ENCODE assay signal across 8 cellular contexts in the genomic region with DNA sequence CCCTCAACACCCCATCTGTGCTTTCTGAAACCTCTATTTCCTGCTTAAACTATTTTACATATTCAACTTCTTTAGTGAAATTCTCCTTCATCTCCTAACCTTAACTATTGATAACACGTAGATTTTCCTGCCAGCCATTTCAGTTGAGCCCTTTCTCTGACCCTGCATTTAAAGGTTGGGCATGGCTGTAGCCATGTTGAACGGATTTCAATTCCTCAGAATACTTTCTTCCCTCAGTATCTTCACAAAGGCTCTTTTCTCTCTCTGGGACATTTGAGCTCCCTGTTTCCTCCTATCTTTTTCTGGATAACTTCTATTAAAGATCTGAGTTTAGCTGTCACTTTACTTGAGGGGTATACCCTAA. TPM values are rescaled to one million over a fixed set of nuclear protein-coding genes. Genes with fewer than 3 reads are reported as not detected.
DNase-seq lines count a peak whose midpoint lies in the region; ATAC-seq and TF ChIP-seq lines count a peak whose summit lies in the region.

No MANE protein-coding gene starts in this region.

- peaks cover 41% of the 10 kb centered on the region for H3K4me1 ChIP-seq in left ventricle myocardium inferior

- DNase-seq in left ventricle myocardium inferior (no peak), Right ventricle myocardium superior (no peak), mesothelial cell of epicardium (ENCODE audit: low spot score in 2 of 2, unreplicated experiment in 2 of 2) (no peak), NCI-H187 (lab: John Stamatoyannopoulos, UW) (no peak), D341Med (ENCODE audit: low spot score) (no peak)

- H3K36me3 Mint-ChIP-seq in brain, result peaks cover 12% of the 10 kb centered on the region
- no peaks in the 10 kb centered on the region for H3K36me3 Mint-ChIP-seq in mesothelial cell of epicardium

- intact Hi-C loops in left ventricle myocardium inferior (cut with micrococcal nuclease) (no loop called here), Right ventricle myocardium superior (cut with DNase I) (loop anchor here (5.0 to 10.0 kb wide), 2 partner anchors 92 to 195 kb away; a partner anchor contains a TSS)

- ATAC-seq in Right ventricle myocardium superior (ENCODE audit: poor library complexity) (no peak), HG03378 (IDR thresholded peaks at IDR 0.05; ENCODE audit: unreplicated experiment) (no peak)
- ATAC-seq in activated CD4-positive, CD25-positive, alpha-beta regulatory T cell treated with anti-CD3 and anti-CD28 coated beads, Interleukin-2, amount 50 U/mL, for 24 hours, result no peak

- H3K9me3 Mint-ChIP-seq in brain (no peaks in the 10 kb centered on the region), mesothelial cell of epicardium (no peaks in the 10 kb centered on the region)

- H3K27ac ChIP-seq in left ventricle myocardium inferior (replicated peaks), result no peak overlapping the region

- peak overlapping the region; percentile 70 for H3K4me3 ChIP-seq in left ventricle myocardium inferior

- H3K36me3 ChIP-seq in left ventricle myocardium inferior, result no peaks in the 10 kb centered on the region

- no peak for TF ChIP-seq CTCF in left ventricle myocardium inferior (IDR thresholded peaks at IDR 0.05; ENCODE audit: borderline replicate concordance)
- TF ChIP-seq CTCF in brain (conservative IDR thresholded peaks at IDR 0.05), result no peak
- no peak for TF ChIP-seq CTCF in mesothelial cell of epicardium (IDR thresholded peaks at IDR 0.05; ENCODE audit: unreplicated experiment)

- H3K27ac Mint-ChIP-seq in brain (peak overlapping the region; percentile 96 to 99 (median 98)), mesothelial cell of epicardium (peak overlapping the region; percentile 99)

- no peaks in the 10 kb centered on the region for H3K27me3 ChIP-seq in left ventricle myocardium inferior (ENCODE audit: low read depth)

- peak overlapping the region; percentile 95 to 100 (median 99) for H3K4me3 Mint-ChIP-seq in brain
- peak overlapping the region; percentile 98 for H3K4me3 Mint-ChIP-seq in mesothelial cell of epicardium

- H3K9me3 ChIP-seq in left ventricle myocardium inferior (replicated peaks), result no peaks in the 10 kb centered on the region

- peaks cover 13% of the 10 kb centered on the region for H3K27me3 Mint-ChIP-seq in brain
- H3K27me3 Mint-ChIP-seq in mesothelial cell of epicardium (ENCODE audit: low read depth), result no peaks in the 10 kb centered on the region

- H3K4me1 Mint-ChIP-seq in brain (peaks cover 83% of the 10 kb centered on the region), mesothelial cell of epicardium (peaks cover 31% of the 10 kb centered on the region)

RNA-seq across cellular contexts. Expression of a gene that starts 1.2 kb away (rescaled TPM):
- total RNA-seq in left ventricle myocardium inferior, result 31.4 TPM
- 23.3 TPM for total RNA-seq in Right ventricle myocardium superior
- 30.7 TPM for polyA plus RNA-seq in brain (ENCODE audit: insufficient read depth, low read depth, low replicate concordance)
- total RNA-seq in mesothelial cell of epicardium, result 74.9 to 88.3 TPM (median 79.9 TPM) in 3 replicates

RNA-seq across cellular contexts. Expression of a gene that starts 1.3 kb away (rescaled TPM):
- total RNA-seq in left ventricle myocardium inferior (64.6 TPM), Right ventricle myocardium superior (59.0 TPM), mesothelial cell of epicardium (53.2 to 60.3 TPM (median 54.3 TPM) in 3 replicates)
- 65.3 TPM for polyA plus RNA-seq in brain (ENCODE audit: insufficient read depth, low read depth, low replicate concordance)
